ENCODE assay signal across 22 cellular contexts in genomic region chr13:105377452-105377851, GRCh38.
"Had no signal": no experiment of that assay in that cellular context is flagged by ENCODE, and none has a peak within 500 bp of the region (broad histone marks: within the 10 kb centered on the region; RNA-seq: fewer than 3 reads in every experiment).

No MANE protein-coding gene starts in this region.

- ATAC-seq: left colon; left lung; lower lobe of right lung; naive thymus-derived CD4-positive, alpha-beta T cell; natural killer cell treated with Interleukin-12 subunit alpha and Interleukin-12 subunit beta and Interleukin-15 and Interleukin-18, amount 100 ng/mL, for 72 hours; right cardiac atrium; sciatic nerve; stimulated activated effector memory CD8-positive, alpha-beta T cell treated with anti-CD3 and anti-CD28 coated beads, Interleukin-12 subunit alpha, Interleukin-12 subunit beta, amount 100 ng/mL, for 72 hours had no signal

- DNase-seq: immature natural killer cell; kidney; left colon; left lung; lower lobe of right lung; mammary epithelial cell; mesenchymal stem cell; naive thymus-derived CD4-positive, alpha-beta T cell; ovary; retina; right cardiac atrium; small intestine; spleen; stimulated activated CD4-positive, alpha-beta T cell treated with anti-CD3 and anti-CD28 coated beads, Interleukin-4, amount 100 ng/mL, for 24 hours; stimulated activated naive CD4-positive, alpha-beta T cell; uterus had no signal

- H3K27ac ChIP-seq: left lung, lower lobe of right lung, ovary, spleen, suprapubic skin, thoracic aorta, tibial nerve, uterus had no signal
